Comparison of ENCODE assay signal across 23 cellular contexts in the genomic region with DNA sequence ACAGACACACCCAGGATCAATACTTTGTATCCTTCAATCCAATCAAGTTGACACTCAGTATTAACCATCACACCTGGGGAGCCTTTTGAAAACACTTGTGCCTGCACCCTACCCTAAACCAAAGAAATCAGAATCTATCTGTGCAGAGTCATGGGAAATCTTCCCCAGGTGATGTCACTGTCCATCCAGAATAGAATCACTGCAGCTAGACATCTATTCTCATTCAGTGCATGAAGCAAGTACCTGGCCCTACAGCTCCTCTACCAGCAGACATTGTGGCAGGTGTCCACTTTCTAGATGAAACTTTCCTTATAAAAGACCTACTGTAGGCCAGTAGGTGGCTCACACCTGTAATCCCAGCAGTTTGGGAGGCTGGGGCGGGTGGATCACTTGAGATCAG.
DNase-seq lines count a peak whose midpoint lies in the region; ATAC-seq and TF ChIP-seq lines count a peak whose summit lies in the region.
"Had no signal": no experiment of that assay in that cellular context is flagged by ENCODE, and none has a peak within 500 bp of the region (broad histone marks: within the 10 kb centered on the region; RNA-seq: fewer than 3 reads in every experiment).

No MANE protein-coding gene starts in this region.

- peak overlapping the region; percentile 72 for H2BK5ac ChIP-seq in neuronal stem cell (ENCODE audit: low read length)

- POLR2A ChIA-PET in HEK293 (lab: Yijun Ruan, JAX) (no interaction called here), OCI-LY7 (lab: Charles Lee) (no interaction called here)
- POLR2A ChIA-PET in naive thymus-derived CD4-positive, alpha-beta T cell (lab: Charles Lee): no interaction called here

- H3K79me2 ChIP-seq in OCI-LY7 (ENCODE audit: insufficient read depth, low read depth, low read length): no peaks in the 10 kb centered on the region

- no peaks in the 10 kb centered on the region for H3K27me3 Mint-ChIP-seq in naive thymus-derived CD4-positive, alpha-beta T cell
- H3K27me3 Mint-ChIP-seq: dendritic cell treated with granulocyte-macrophage colony-stimulating factor and Interleukin-4, amounts not matched to agents 40 ng/mL and 50 ng/mL, for 4 days had no signal

- no peaks in the 10 kb centered on the region for H4K20me1 ChIP-seq in OCI-LY7 (ENCODE audit: insufficient read depth, low read length)

- ATAC-seq in esophagus mucosa (peak; percentile 31), heart left ventricle (no peak)
- ATAC-seq in naive thymus-derived CD4-positive, alpha-beta T cell: no peak
- ATAC-seq: WTC11 had no signal

- H3K9me3 ChIP-seq in HEK293 (ENCODE audit: control insufficient read depth, insufficient read depth, low read depth, low read length) (no peaks in the 10 kb centered on the region), OCI-LY7 (ENCODE audit: low read length) (peaks cover 6% of the 10 kb centered on the region; the same call in 1 of the 2 replicates), neuronal stem cell (replicated peaks in 1 of 2; ENCODE audit: control insufficient read depth in 2 of 2, insufficient read depth in 1 of 2, low read depth in 1 of 2, low read length in 2 of 2) (peaks cover 0 to 6% of the 10 kb centered on the region in 2 donors), heart left ventricle (no peaks in the 10 kb centered on the region)
- H3K9me3 ChIP-seq in naive thymus-derived CD4-positive, alpha-beta T cell (ENCODE audit: control insufficient read depth in 2 of 3, low read length in 3 of 3): no peaks in the 10 kb centered on the region
- H3K9me3 ChIP-seq: testis had no signal

- no peak overlapping the region for H4K8ac ChIP-seq in neuronal stem cell (ENCODE audit: low read depth, low read length)

- no peaks in the 10 kb centered on the region for H3K4me1 Mint-ChIP-seq in naive thymus-derived CD4-positive, alpha-beta T cell
- H3K4me1 Mint-ChIP-seq: CD4-positive, CD25-positive, alpha-beta regulatory T cell had no signal

- DNase-seq in OCI-LY7 (ENCODE audit: low spot score) (peak; percentile 5), neuronal stem cell (ENCODE audit: low spot score) (no peak), CD1c-positive myeloid dendritic cell (ENCODE audit: extremely low spot score) (no peak), heart left ventricle (no peak)
- no peak for DNase-seq in naive thymus-derived CD4-positive, alpha-beta T cell
- DNase-seq: activated CD4-positive, alpha-beta T cell treated with anti-CD3 and anti-CD28 coated beads, Interleukin-2, amount 50 U/mL, for 1 hour; activated naive CD4-positive, alpha-beta T cell treated with anti-CD3 and anti-CD28 coated beads, Interleukin-2, amount 50 U/mL, for 16 hours; amygdala; CD4-positive, CD25-positive, alpha-beta regulatory T cell; DMS 273 treated with DMSO at 0.1 percent for 48 hours; mesendoderm; MM.1S; NCI-H1436 treated with DMSO at 0.1 percent for 48 hours; NCI-H2171 treated with DMSO at 0.1 percent for 48 hours; NCI-H524; stimulated activated CD4-positive, alpha-beta T cell treated with anti-CD3 and anti-CD28 coated beads, Interleukin-4, amount 100 ng/mL, for 4 hours; stimulated activated naive CD4-positive, alpha-beta T cell; testis had no signal

- no peak overlapping the region for H2BK15ac ChIP-seq in neuronal stem cell (ENCODE audit: low read length)

- WGBS in neuronal stem cell (ENCODE audit: extremely low coverage in 2 of 2, insufficient read length in 2 of 2, insufficient replicate concordance in 1 of 2), 2 donors: no CpG with 5 or more reads among the region's 1 CpG
- 98 to 100% (median 100%) methylated on average over 1 of the region's 1 CpG for WGBS in heart left ventricle, 4 donors

- H3K79me1 ChIP-seq in neuronal stem cell (ENCODE audit: low read depth, low read length): no peaks in the 10 kb centered on the region

- H3K36me3 ChIP-seq in HEK293 (ENCODE audit: control insufficient read depth in 2 of 2, insufficient read depth in 1 of 2, low read length in 2 of 2) (no peaks in the 10 kb centered on the region), OCI-LY7 (ENCODE audit: insufficient read depth, low read length) (no peaks in the 10 kb centered on the region), neuronal stem cell (replicated peaks in 1 of 2; ENCODE audit: control insufficient read depth in 2 of 2, insufficient read depth in 2 of 2, low read length in 2 of 2) (no peaks in the 10 kb centered on the region), heart left ventricle (no peaks in the 10 kb centered on the region)
- no peaks in the 10 kb centered on the region for H3K36me3 ChIP-seq in naive thymus-derived CD4-positive, alpha-beta T cell (ENCODE audit: control insufficient read depth in 2 of 3, insufficient read depth in 3 of 3, low read length in 3 of 3)

- TF ChIP-seq CTCF in HEK293 (tag by site-specific recombination; IDR thresholded peaks at IDR 0.05) (no peak), OCI-LY7 (conservative IDR thresholded peaks at IDR 0.05; ENCODE audit: low read length) (no peak), heart left ventricle (IDR thresholded peaks at IDR 0.05) (no peak)

- H3K36me3 Mint-ChIP-seq in naive thymus-derived CD4-positive, alpha-beta T cell: no peaks in the 10 kb centered on the region
- H3K36me3 Mint-ChIP-seq: CD4-positive, CD25-positive, alpha-beta regulatory T cell had no signal

- no peak overlapping the region for H3K23ac ChIP-seq in neuronal stem cell (ENCODE audit: low read depth, low read length, poor library complexity)

- H3K9ac ChIP-seq in neuronal stem cell (ENCODE audit: low read depth, low read length, poor library complexity): no peak overlapping the region

- CTCF ChIA-PET in HEK293 (lab: Yijun Ruan, JAX) (interaction anchor here (0.7 kb wide), 1 partner anchor 498 kb away, joined by 3 read pairs; no protein-coding TSS in a partner anchor), OCI-LY7 (lab: Charles Lee; ENCODE audit: unreplicated experiment) (no interaction called here)
- CTCF ChIA-PET in naive thymus-derived CD4-positive, alpha-beta T cell (lab: Charles Lee): no interaction called here

- H2BK12ac ChIP-seq in neuronal stem cell (ENCODE audit: low read length): no peak overlapping the region

- H3K9me2 ChIP-seq in OCI-LY7 (ENCODE audit: insufficient read depth, low read length): no peaks in the 10 kb centered on the region

- no peak overlapping the region for H3K14ac ChIP-seq in neuronal stem cell (ENCODE audit: low read length)

- intact Hi-C loops in OCI-LY7 (cut with micrococcal nuclease; ENCODE audit: unreplicated experiment): no loop called here
- intact Hi-C loops in naive thymus-derived CD4-positive, alpha-beta T cell (cut with micrococcal nuclease): no loop called here
- intact Hi-C loops in heart left ventricle (cut with DNase I): loop anchor here in 1 of 10 donors (10.0 kb wide), 1 partner anchor 260 kb away; a partner anchor contains a TSS

- H4K91ac ChIP-seq in neuronal stem cell (ENCODE audit: low read depth, low read length, poor library complexity): no peak overlapping the region

- H2AFZ ChIP-seq in OCI-LY7 (ENCODE audit: low read length): no peak overlapping the region
- H2AFZ ChIP-seq in neuronal stem cell (ENCODE audit: low read length): no peak overlapping the region

- no peak overlapping the region for H3K27ac Mint-ChIP-seq in naive thymus-derived CD4-positive, alpha-beta T cell
- H3K27ac Mint-ChIP-seq: activated T-helper 1 cell treated with anti-CD3 and anti-CD28 coated beads, Interleukin-12 subunit alpha, Interleukin-12 subunit beta, Interleukin-2, Interleukin-4 antibody, amounts not matched to agents 30 ng/mL and 10 ng/mL and 1 ng/mL, durations not matched to agents 14 hours and 24 hours and 36 hours; CD4-positive, CD25-positive, alpha-beta regulatory T cell; dendritic cell treated with granulocyte-macrophage colony-stimulating factor and Interleukin-4, amounts not matched to agents 40 ng/mL and 50 ng/mL, for 4 days; WTC11 had no signal

- H3K27ac ChIP-seq in HEK293 (ENCODE audit: extremely low read depth, low read depth, low read length) (no peak overlapping the region), OCI-LY7 (ENCODE audit: low read depth, low read length, poor library complexity, severe bottlenecking) (no peak overlapping the region), neuronal stem cell (replicated peaks; ENCODE audit: low read length) (no peak overlapping the region), heart left ventricle (no peak overlapping the region)
- no peak overlapping the region for H3K27ac ChIP-seq in naive thymus-derived CD4-positive, alpha-beta T cell (ENCODE audit: low read depth, low read length)
- H3K27ac ChIP-seq: testis had no signal

- H3K4me2 ChIP-seq in OCI-LY7 (ENCODE audit: low read length) (no peak overlapping the region), neuronal stem cell (ENCODE audit: insufficient read depth, low read length, poor library complexity, severe bottlenecking) (no peak overlapping the region)

- peaks cover 24% of the 10 kb centered on the region for H3K4me1 ChIP-seq in HEK293 (ENCODE audit: control insufficient read depth, insufficient read depth, low read length)
- peaks cover 22% of the 10 kb centered on the region for H3K4me1 ChIP-seq in OCI-LY7 (ENCODE audit: insufficient read depth, low read length, poor library complexity, severe bottlenecking)
- H3K4me1 ChIP-seq in neuronal stem cell (ENCODE audit: control insufficient read depth in 2 of 2, insufficient read depth in 1 of 2, low read depth in 1 of 2, low read length in 2 of 2): peaks cover 19 to 33% of the 10 kb centered on the region in 2 donors
- H3K4me1 ChIP-seq in naive thymus-derived CD4-positive, alpha-beta T cell (ENCODE audit: control insufficient read depth in 2 of 2, insufficient read depth in 2 of 2, low read length in 2 of 2): no peaks in the 10 kb centered on the region
- H3K4me1 ChIP-seq in heart left ventricle: peaks cover 0 to 41% (median 17%) of the 10 kb centered on the region in 12 donors

- H3K4me3 ChIP-seq in HEK293 (ENCODE audit: low read depth, low read length) (no peak overlapping the region), OCI-LY7 (ENCODE audit: low read depth, low read length, poor library complexity, severe bottlenecking) (no peak overlapping the region), neuronal stem cell (ENCODE audit: low read length in 2 of 2) (no peak overlapping the region), heart left ventricle (no peak overlapping the region)
- H3K4me3 ChIP-seq in naive thymus-derived CD4-positive, alpha-beta T cell (ENCODE audit: low read length): no peak overlapping the region
- H3K4me3 ChIP-seq: testis had no signal

- peaks cover 0 to 5% (median 0%) of the 10 kb centered on the region in 11 donors for H3K9me3 Mint-ChIP-seq in naive thymus-derived CD4-positive, alpha-beta T cell
- H3K9me3 Mint-ChIP-seq: activated T-helper 1 cell treated with anti-CD3 and anti-CD28 coated beads, Interleukin-12 subunit alpha, Interleukin-12 subunit beta, Interleukin-2, Interleukin-4 antibody, amounts not matched to agents 30 ng/mL and 10 ng/mL and 1 ng/mL, durations not matched to agents 14 hours and 24 hours and 36 hours had no signal

- H3K27me3 ChIP-seq in neuronal stem cell (ENCODE audit: control insufficient read depth in 3 of 3, insufficient read depth in 3 of 3, low read depth in 1 of 3, low read length in 3 of 3) (no peaks in the 10 kb centered on the region), heart left ventricle (no peaks in the 10 kb centered on the region)
- H3K27me3 ChIP-seq in naive thymus-derived CD4-positive, alpha-beta T cell (ENCODE audit: control insufficient read depth in 2 of 2, insufficient read depth in 2 of 2, low read length in 2 of 2): no peaks in the 10 kb centered on the region
- H3K27me3 ChIP-seq: testis had no signal

- no peak overlapping the region for H2BK120ac ChIP-seq in neuronal stem cell (ENCODE audit: low read depth, low read length)

- BruUV-seq in OCI-LY7 (replicated peaks; lab: Mats Ljungman, UMichigan): no TSS peak

- no peak for TF ChIP-seq POLR2A in heart left ventricle (IDR thresholded peaks at IDR 0.05)

- H3K4ac ChIP-seq in neuronal stem cell (ENCODE audit: low read length): no peak overlapping the region

- no peak overlapping the region for H3K4me3 Mint-ChIP-seq in naive thymus-derived CD4-positive, alpha-beta T cell
- H3K4me3 Mint-ChIP-seq: activated T-helper 1 cell treated with anti-CD3 and anti-CD28 coated beads, Interleukin-12 subunit alpha, Interleukin-12 subunit beta, Interleukin-2, Interleukin-4 antibody, amounts not matched to agents 30 ng/mL and 10 ng/mL and 1 ng/mL, durations not matched to agents 14 hours and 24 hours and 36 hours; CD4-positive, CD25-positive, alpha-beta regulatory T cell; dendritic cell treated with granulocyte-macrophage colony-stimulating factor and Interleukin-4, amounts not matched to agents 40 ng/mL and 50 ng/mL, for 4 days; WTC11 had no signal

- H2AK5ac ChIP-seq in neuronal stem cell (ENCODE audit: low read depth, low read length): no peak overlapping the region

- H3K18ac ChIP-seq in neuronal stem cell (ENCODE audit: low read length): no peak overlapping the region
